ENCODE assay signal across 11 cellular contexts in genomic region chr11:6132431-6132830, GRCh38. TPM values are rescaled to one million over a fixed set of nuclear protein-coding genes. Genes with fewer than 3 reads are reported as not detected.
"Had no signal": no experiment of that assay in that cellular context is flagged by ENCODE, and none has a peak within 500 bp of the region (broad histone marks: within the 10 kb centered on the region; RNA-seq: fewer than 3 reads in every experiment).

No MANE protein-coding gene starts in this region.

- H3K27ac ChIP-seq: HL-60 had no signal

- H3K4me1 ChIP-seq: HAP-1 had no signal

- H3K4me3 ChIP-seq: GM23338, HAP-1 had no signal

- H3K4me2 ChIP-seq: GM23338 had no signal

- H3K36me3 ChIP-seq: HAP-1 had no signal

- ATAC-seq: GM23338, HCT116 had no signal

- H2AFZ ChIP-seq: GM23338 had no signal

- DNase-seq: H7, HFFc6, Kasumi-1, KG1 had no signal

- H3K9me3 ChIP-seq: HAP-1 had no signal

RNA-seq across cellular contexts. Expression of gene OR56B4, which starts 24.9 kb away (rescaled TPM):
- total RNA-seq: GM23338, H4, H7, HFFc6, HT1080 had no signal
- polyA plus RNA-seq: GM23338, IgD-negative memory B cell had no signal

RNA-seq across cellular contexts. Expression of gene OR52B2, which starts 37.7 kb away (rescaled TPM):
- total RNA-seq: GM23338, H4, H7, HFFc6, HT1080 had no signal
- polyA plus RNA-seq: GM23338, IgD-negative memory B cell had no signal
